1 cellular context compared by ENCODE assay signal in the genomic region with DNA sequence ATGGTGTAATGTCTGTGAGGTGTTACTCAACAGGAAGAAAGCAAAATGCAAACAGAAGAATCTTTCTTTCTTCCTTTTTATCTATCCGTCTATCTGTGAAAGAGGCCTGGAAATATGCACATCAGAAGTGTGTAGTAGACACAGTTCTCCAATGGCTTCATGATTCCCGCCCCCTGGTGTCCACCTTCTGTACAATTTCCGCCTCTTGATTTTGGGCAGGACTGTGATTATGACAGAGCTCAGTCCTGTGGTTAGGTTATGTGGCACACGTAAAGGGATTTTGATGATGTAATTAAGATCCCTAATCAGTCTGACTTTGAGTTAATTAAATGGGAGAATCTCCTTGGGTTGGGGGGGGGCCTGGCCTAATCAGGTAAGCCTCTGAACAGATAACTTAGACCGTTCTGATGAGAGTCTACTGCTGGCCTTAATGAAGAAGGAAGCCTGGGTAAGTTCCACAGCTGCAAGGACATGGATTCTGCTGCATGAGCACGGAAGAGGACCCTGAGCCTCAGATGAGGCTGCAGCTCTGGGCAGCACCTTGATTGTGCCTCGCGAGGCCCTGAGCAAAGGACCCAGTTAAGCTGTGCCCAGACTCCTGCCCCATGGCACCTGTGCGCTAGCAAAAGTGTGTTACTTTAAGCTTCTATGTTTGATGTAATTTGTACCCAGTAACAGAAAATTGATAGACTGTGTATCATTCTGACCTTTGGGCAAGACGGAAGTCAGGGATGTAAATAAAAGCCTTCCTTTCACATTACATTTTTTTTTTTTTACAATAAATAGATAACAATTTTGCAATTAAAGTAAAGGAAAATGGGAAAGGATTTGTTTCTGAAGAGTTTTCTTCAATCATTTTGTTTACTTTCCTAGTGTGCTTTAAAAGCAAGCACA.
TF ChIP-seq lines count a peak whose summit lies in the region.

No MANE protein-coding gene starts in this region.

TF ChIP-seq in HepG2, 621 proteins besides CTCF, POLR2A, EP300 and RAD21 (continued from another document):
- TF ChIP-seq, protein P1, sequence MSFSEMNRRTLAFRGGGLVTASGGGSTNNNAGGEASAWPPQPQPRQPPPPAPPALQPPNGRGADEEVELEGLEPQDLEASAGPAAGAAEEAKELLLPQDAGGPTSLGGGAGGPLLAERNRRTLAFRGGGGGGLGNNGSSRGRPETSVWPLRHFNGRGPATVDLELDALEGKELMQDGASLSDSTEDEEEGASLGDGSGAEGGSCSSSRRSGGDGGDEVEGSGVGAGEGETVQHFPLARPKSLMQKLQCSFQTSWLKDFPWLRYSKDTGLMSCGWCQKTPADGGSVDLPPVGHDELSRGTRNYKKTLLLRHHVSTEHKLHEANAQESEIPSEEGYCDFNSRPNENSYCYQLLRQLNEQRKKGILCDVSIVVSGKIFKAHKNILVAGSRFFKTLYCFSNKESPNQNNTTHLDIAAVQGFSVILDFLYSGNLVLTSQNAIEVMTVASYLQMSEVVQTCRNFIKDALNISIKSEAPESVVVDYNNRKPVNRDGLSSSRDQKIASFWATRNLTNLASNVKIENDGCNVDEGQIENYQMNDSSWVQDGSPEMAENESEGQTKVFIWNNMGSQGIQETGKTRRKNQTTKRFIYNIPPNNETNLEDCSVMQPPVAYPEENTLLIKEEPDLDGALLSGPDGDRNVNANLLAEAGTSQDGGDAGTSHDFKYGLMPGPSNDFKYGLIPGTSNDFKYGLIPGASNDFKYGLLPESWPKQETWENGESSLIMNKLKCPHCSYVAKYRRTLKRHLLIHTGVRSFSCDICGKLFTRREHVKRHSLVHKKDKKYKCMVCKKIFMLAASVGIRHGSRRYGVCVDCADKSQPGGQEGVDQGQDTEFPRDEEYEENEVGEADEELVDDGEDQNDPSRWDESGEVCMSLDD (CRISPR knock-in tag; IDR thresholded peaks at IDR 0.05; ENCODE audit: borderline replicate concordance): no peak
- TF ChIP-seq XRCC5 (optimal IDR thresholded peaks at IDR 0.05; ENCODE audit: low read length) (peak; percentile 28), GABPA (IDR thresholded peaks at IDR 0.05; ENCODE audit: low read depth, low read length) (no peak), GABPA (CRISPR knock-in tag; IDR thresholded peaks at IDR 0.05; ENCODE audit: low read depth) (peak; percentile 36; the same call in 1 of the 2 replicates), CREB1 (IDR thresholded peaks at IDR 0.05) (0 out of 2 replicates have a peak, but pooled peaks have one; percentile 13), CREB1 (CRISPR knock-in tag; IDR thresholded peaks at IDR 0.05) (no peak)
